12 cellular contexts compared by ENCODE assay signal in genomic region chr6:90168693-90169131, GRCh38.
A peak's percentile ranks its signal among the peaks of the same experiment; 100 is the strongest.
DNase-seq lines count a peak whose midpoint lies in the region; ATAC-seq, FAIRE-seq and TF ChIP-seq lines count a peak whose summit lies in the region.
"Had no signal": no experiment of that assay in that cellular context is flagged by ENCODE, and none has a peak within 500 bp of the region (broad histone marks: within the 10 kb centered on the region; RNA-seq: fewer than 3 reads in every experiment).

No MANE protein-coding gene starts in this region.

- H3K36me3 Mint-ChIP-seq in MCF 10A (ENCODE audit: insufficient read depth, unreplicated experiment) = no peaks in the 10 kb centered on the region
- no peaks in the 10 kb centered on the region for H3K36me3 Mint-ChIP-seq in astrocyte (ENCODE audit: low read depth, unreplicated experiment)

- H3K4me1 ChIP-seq in breast epithelium (no peaks in the 10 kb centered on the region), astrocyte (ENCODE audit: insufficient read depth, low read length) (peaks cover 6% of the 10 kb centered on the region), right cardiac atrium (ENCODE audit: control insufficient read depth, insufficient read depth, low read length) (no peaks in the 10 kb centered on the region), uterus (peaks cover 5% of the 10 kb centered on the region in 2 donors), ascending aorta (peaks cover 0 to 35% of the 10 kb centered on the region in 2 donors)
- H3K4me1 ChIP-seq: HAP-1 had no signal

- peak; percentile 50 to 54 for ATAC-seq in right cardiac atrium
- no peak for ATAC-seq in sciatic nerve
- ATAC-seq: Panc1 had no signal

- H3K27ac ChIP-seq in breast epithelium (no peak overlapping the region), astrocyte (ENCODE audit: low read depth, low read length) (peak overlapping the region; percentile 39), right cardiac atrium (ENCODE audit: low read length) (no peak overlapping the region), uterus (peak overlapping the region; percentile 51 to 67), ascending aorta (no peak overlapping the region)

- no peaks in the 10 kb centered on the region for H4K20me1 ChIP-seq in astrocyte (ENCODE audit: insufficient read depth, low read length)

- TF ChIP-seq POLR2A in breast epithelium (IDR thresholded peaks at IDR 0.05) = no peak
- TF ChIP-seq POLR2A in uterus (IDR thresholded peaks at IDR 0.05) = no peak

- TF ChIP-seq CTCF in MCF 10A (IDR thresholded peaks at IDR 0.05; ENCODE audit: unreplicated experiment) (no peak), breast epithelium (IDR thresholded peaks at IDR 0.05) (no peak), astrocyte (IDR thresholded peaks at IDR 0.05; ENCODE audit: insufficient read depth, low read depth, low read length) (no peak), uterus (IDR thresholded peaks at IDR 0.05) (no peak), ascending aorta (IDR thresholded peaks at IDR 0.05) (no peak)

- no peak overlapping the region for H2AFZ ChIP-seq in astrocyte (ENCODE audit: low read depth, low read length)

- H3K9me3 Mint-ChIP-seq in MCF 10A (ENCODE audit: unreplicated experiment) (no peaks in the 10 kb centered on the region), astrocyte (ENCODE audit: unreplicated experiment) (peaks cover 2% of the 10 kb centered on the region)

- H3K79me2 ChIP-seq in astrocyte (ENCODE audit: insufficient read depth, low read length) = no peaks in the 10 kb centered on the region

- H3K27me3 ChIP-seq in breast epithelium (no peaks in the 10 kb centered on the region), astrocyte (ENCODE audit: insufficient read depth, low read length) (no peaks in the 10 kb centered on the region), right cardiac atrium (ENCODE audit: control insufficient read depth, insufficient read depth) (no peaks in the 10 kb centered on the region), uterus (no peaks in the 10 kb centered on the region), ascending aorta (no peaks in the 10 kb centered on the region)

- no peak overlapping the region for H3K4me3 Mint-ChIP-seq in MCF 10A (ENCODE audit: unreplicated experiment)
- H3K4me3 Mint-ChIP-seq in astrocyte (ENCODE audit: unreplicated experiment) = no peak overlapping the region

- no peak overlapping the region for H3K4me3 ChIP-seq in breast epithelium
- H3K4me3 ChIP-seq in astrocyte (ENCODE audit: insufficient read depth, low read depth, low read length) = no peak overlapping the region
- H3K4me3 ChIP-seq in right cardiac atrium (ENCODE audit: low read length) = no peak overlapping the region
- no peak overlapping the region for H3K4me3 ChIP-seq in uterus
- no peak overlapping the region for H3K4me3 ChIP-seq in ascending aorta
- H3K4me3 ChIP-seq: HAP-1 had no signal

- H3K4me1 Mint-ChIP-seq in MCF 10A (ENCODE audit: insufficient read depth, unreplicated experiment) (no peaks in the 10 kb centered on the region), astrocyte (ENCODE audit: low read depth, unreplicated experiment) (peaks cover 20% of the 10 kb centered on the region)

- CTCF ChIA-PET in MCF 10A (lab: Yijun Ruan, JAX) = interaction anchor here (0.6 to 1.2 kb wide), 2 partner anchors 35 to 78 kb away, joined by 3 read pairs; no protein-coding TSS in a partner anchor

- H3K27ac Mint-ChIP-seq in MCF 10A (ENCODE audit: low read depth, unreplicated experiment) (peak overlapping the region; percentile 51), astrocyte (ENCODE audit: unreplicated experiment) (peak overlapping the region; percentile 83)

- no peak for DNase-seq in MCF 10A (ENCODE audit: unreplicated experiment)
- no peak for DNase-seq in breast epithelium (ENCODE audit: low spot score in 2 of 2)
- DNase-seq in astrocyte (ENCODE audit: low read depth) = peak; percentile 84
- DNase-seq in right cardiac atrium = no peak
- no peak for DNase-seq in uterus
- no peak for DNase-seq in RPMI8226
- no peak for DNase-seq in ascending aorta (ENCODE audit: low spot score in 2 of 2)
- no peak for DNase-seq in sciatic nerve (ENCODE audit: low spot score)
- DNase-seq: stimulated activated CD8-positive, alpha-beta memory T cell treated with anti-CD3 and anti-CD28 coated beads, Interleukin-4, amount 100 ng/mL, for 48 hours had no signal

- peak overlapping the region; percentile 16 for H3K4me2 ChIP-seq in astrocyte (ENCODE audit: low read length)

- H3K9me3 ChIP-seq in breast epithelium = no peaks in the 10 kb centered on the region
- H3K9me3 ChIP-seq in astrocyte (ENCODE audit: insufficient read depth, low read depth, low read length) = no peaks in the 10 kb centered on the region
- H3K9me3 ChIP-seq in right cardiac atrium (ENCODE audit: control insufficient read depth, low read length) = no peaks in the 10 kb centered on the region
- H3K9me3 ChIP-seq in uterus = no peaks in the 10 kb centered on the region
- no peaks in the 10 kb centered on the region for H3K9me3 ChIP-seq in ascending aorta
- H3K9me3 ChIP-seq: HAP-1 had no signal

- H3K36me3 ChIP-seq in breast epithelium (no peaks in the 10 kb centered on the region), astrocyte (ENCODE audit: insufficient read depth, low read length) (no peaks in the 10 kb centered on the region), uterus (no peaks in the 10 kb centered on the region), ascending aorta (no peaks in the 10 kb centered on the region)
- H3K36me3 ChIP-seq: HAP-1 had no signal

- FAIRE-seq in astrocyte (lab: Jason Lieb, UNC) = peak; percentile 32
- FAIRE-seq: TTC549 had no signal

- no peaks in the 10 kb centered on the region for H3K27me3 Mint-ChIP-seq in MCF 10A (ENCODE audit: insufficient read depth, unreplicated experiment)
- H3K27me3 Mint-ChIP-seq in astrocyte (ENCODE audit: low read depth, unreplicated experiment) = no peaks in the 10 kb centered on the region

- POLR2A ChIA-PET in MCF 10A (lab: Yijun Ruan, JAX) = interaction anchor here (0.6 to 1.3 kb wide), 3 partner anchors 9 to 50 kb away, joined by 3 to 4 read pairs (median 4); no protein-coding TSS in a partner anchor

- H3K9ac ChIP-seq in astrocyte (ENCODE audit: low read length) = no peak overlapping the region

- WGBS in right cardiac atrium = 30% methylated on average over 4 of the region's 4 CpGs

- intact Hi-C loops in MCF 10A (cut with micrococcal nuclease) (no loop called here), breast epithelium (cut with DNase I; ENCODE audit: low total_unique reads) (no loop called here), right cardiac atrium (cut with DNase I) (no loop called here), uterus (cut with DNase I; ENCODE audit: low total_unique reads) (no loop called here), ascending aorta (cut with DNase I) (loop anchor here (5.0 kb wide), 1 partner anchor 129 kb away; the partner anchor contains the start of gene BACH2), sciatic nerve (cut with DNase I) (no loop called here)

- BruUV-seq in MCF 10A (replicated peaks; lab: Mats Ljungman, UMichigan) = no TSS peak

Comparison
In these comparisons a context has a peak if more than half of its experiments do, and no peak if none do; other contexts are left out.
1. H3K27ac ChIP-seq: peak in astrocyte (single experiment) and uterus (2 of 2); none in breast epithelium (0 of 2), right cardiac atrium (single experiment) and ascending aorta (0 of 2).